ENCODE assay signal across 8 cellular contexts in genomic region chr4:112231779-112232713, GRCh38. TPM values are rescaled to one million over a fixed set of nuclear protein-coding genes. Genes with fewer than 3 reads are reported as not detected.
A peak's percentile ranks its signal among the peaks of the same experiment; 100 is the strongest.
DNase-seq lines count a peak whose midpoint lies in the region; TF ChIP-seq lines count a peak whose summit lies in the region.

Gene AP1AR (plus strand): TSS chr4:112231787. CDS start chr4:112232092, 305 bp downstream.

- H2AFZ ChIP-seq in Loucy (ENCODE audit: low read length) (peak within 1 kb of the TSS; percentile 90), SK-N-SH (ENCODE audit: low read depth) (peak within 1 kb of the TSS; percentile 99), osteoblast (ENCODE audit: low read length) (peak within 1 kb of the TSS; percentile 98)

- DNase-seq in GM04504 (ENCODE audit: low read depth): peak; percentile 44
- peak; percentile 95 for DNase-seq in H7
- peak; percentile 92 for DNase-seq in SK-N-SH
- DNase-seq in activated naive CD4-positive, alpha-beta T cell treated with anti-CD3 and anti-CD28 coated beads, Interleukin-2, amount 50 U/mL, for 16 hours: peak; percentile 73
- DNase-seq in globus pallidus (ENCODE audit: low spot score): peak; percentile 79
- DNase-seq in osteoblast (ENCODE audit: insufficient read length, low spot score, missing footprints): peak; percentile 97
- peak; percentile 85 for DNase-seq in testis

- intact Hi-C loops in testis (cut with DNase I; ENCODE audit: low total_unique reads): loop anchor here (5.0 kb wide), 1 partner anchor 130 kb away; no protein-coding TSS in a partner anchor

- H3K27me3 ChIP-seq in H7 (ENCODE audit: control insufficient read depth, insufficient read depth, low read length) (no peaks in the 10 kb centered on the region), Loucy (ENCODE audit: insufficient read depth, low read length, poor library complexity, severe bottlenecking) (no peaks in the 10 kb centered on the region), SK-N-SH (ENCODE audit: insufficient read depth) (no peaks in the 10 kb centered on the region), osteoblast (ENCODE audit: insufficient read depth, low read length) (no peaks in the 10 kb centered on the region), testis (no peaks in the 10 kb centered on the region)

- H4K20me1 ChIP-seq in Loucy (ENCODE audit: insufficient read depth, low read length, poor library complexity, severe bottlenecking) (peaks cover 29% of the 10 kb centered on the region), SK-N-SH (ENCODE audit: insufficient read depth) (no peaks in the 10 kb centered on the region; the same call in 1 of the 2 replicates), osteoblast (ENCODE audit: insufficient read depth, low read length) (no peaks in the 10 kb centered on the region)

- 0% methylated on average over 4 of the region's 70 CpGs for WGBS in SK-N-SH (ENCODE audit: low lambda C conversion rate)
- WGBS in testis, 2 donors: 0 to 1% methylated on average over 16 to 65 of the region's 70 CpGs

- peak; percentile 23; the same call in 1 of the 2 replicates for TF ChIP-seq RAD21 in SK-N-SH (IDR thresholded peaks at IDR 0.05; ENCODE audit: low read length)

- H3K4me1 ChIP-seq in Loucy (ENCODE audit: insufficient read depth, low read length, poor library complexity, severe bottlenecking): peaks cover 23% of the 10 kb centered on the region
- peaks cover 7 to 9% of the 10 kb centered on the region in 2 experiments; a peak in 3 of 4 replicates for H3K4me1 ChIP-seq in SK-N-SH (ENCODE audit: control insufficient read depth in 1 of 2, insufficient read depth in 2 of 2, low read depth in 1 of 2, low read length in 1 of 2)
- H3K4me1 ChIP-seq in osteoblast (ENCODE audit: insufficient read depth, low read length): peaks cover 20% of the 10 kb centered on the region
- peaks cover 12% of the 10 kb centered on the region for H3K4me1 ChIP-seq in testis

- H3F3A ChIP-seq in Loucy (ENCODE audit: low read depth) (peaks cover 3% of the 10 kb centered on the region; the same call in 1 of the 2 replicates), SK-N-SH (replicated peaks; ENCODE audit: insufficient read depth) (peaks cover 16% of the 10 kb centered on the region)

- CTCF ChIA-PET in SK-N-SH (lab: Yijun Ruan, JAX): interaction anchor here (0.7 to 7.1 kb wide), 15 partner anchors 9 to 531 kb away, joined by 3 to 74 read pairs (median 4); no protein-coding TSS in a partner anchor

- peak within 1 kb of the TSS; percentile 96 to 98 for H3K27ac ChIP-seq in SK-N-SH (ENCODE audit: low read depth in 2 of 2, low read length in 1 of 2)
- H3K27ac ChIP-seq in osteoblast (ENCODE audit: low read depth, low read length): peak within 1 kb of the TSS; percentile 89
- peak within 1 kb of the TSS; percentile 91 to 95 for H3K27ac ChIP-seq in testis

- H3K9ac ChIP-seq in Loucy (ENCODE audit: low read depth, low read length, poor library complexity, severe bottlenecking): peak within 1 kb of the TSS; percentile 79
- H3K9ac ChIP-seq in SK-N-SH: peak within 1 kb of the TSS; percentile 93

- peak within 1 kb of the TSS; percentile 99 for H3K4me3 ChIP-seq in H7 (ENCODE audit: insufficient read depth, low read depth, low read length)
- H3K4me3 ChIP-seq in Loucy (ENCODE audit: low read length, poor library complexity, severe bottlenecking): peak within 1 kb of the TSS; percentile 87
- H3K4me3 ChIP-seq in SK-N-SH (ENCODE audit: low read depth in 2 of 2, low read length in 1 of 2): peak within 1 kb of the TSS; percentile 87 to 97
- peak within 1 kb of the TSS; percentile 97 for H3K4me3 ChIP-seq in osteoblast (ENCODE audit: insufficient read depth, low read length)
- peak within 1 kb of the TSS; percentile 83 for H3K4me3 ChIP-seq in testis

- TF ChIP-seq POLR2A in testis (IDR thresholded peaks at IDR 0.05): no peak

- POLR2A ChIA-PET in SK-N-SH (lab: Yijun Ruan, JAX): interaction anchor here (0.6 kb wide), 2 partner anchors 9 to 97 kb away, joined by 3 read pairs; no protein-coding TSS in a partner anchor

- TF ChIP-seq EP300 in SK-N-SH (IDR thresholded peaks at IDR 0.05; ENCODE audit: borderline replicate concordance in 1 of 2, low read depth in 1 of 2, low read length in 1 of 2): no peak

- peak; percentile 55 for TF ChIP-seq CTCF in Loucy (conservative IDR thresholded peaks at IDR 0.05; ENCODE audit: low read length)
- peak; percentile 49 for TF ChIP-seq CTCF in SK-N-SH (IDR thresholded peaks at IDR 0.05)
- TF ChIP-seq CTCF in osteoblast (IDR thresholded peaks at IDR 0.05; ENCODE audit: extremely low read depth, low read depth, low read length): peak; percentile 29
- TF ChIP-seq CTCF in testis (IDR thresholded peaks at IDR 0.05): peak in 1 of 3 experiments; percentile 24

- H3K4me2 ChIP-seq in Loucy (ENCODE audit: low read depth, low read length, poor library complexity, severe bottlenecking) (peak within 1 kb of the TSS; percentile 90), SK-N-SH (peak within 1 kb of the TSS; percentile 96), osteoblast (ENCODE audit: insufficient read depth, low read length) (peak within 1 kb of the TSS; percentile 96)

- peaks cover 37% of the 10 kb centered on the region for H3K79me2 ChIP-seq in Loucy (ENCODE audit: insufficient read depth, low read length)
- H3K79me2 ChIP-seq in SK-N-SH (ENCODE audit: insufficient read depth): peaks cover 40% of the 10 kb centered on the region
- peaks cover 38% of the 10 kb centered on the region for H3K79me2 ChIP-seq in osteoblast (ENCODE audit: insufficient read depth, low read length)

- H3K9me3 ChIP-seq in Loucy (ENCODE audit: insufficient read depth, low read depth, low read length) (no peaks in the 10 kb centered on the region), SK-N-SH (no peaks in the 10 kb centered on the region), osteoblast (ENCODE audit: low read depth, low read length) (no peaks in the 10 kb centered on the region), testis (no peaks in the 10 kb centered on the region)

- no peaks in the 10 kb centered on the region for H3K9me2 ChIP-seq in Loucy (replicated peaks; ENCODE audit: low read depth, low read length)
- no peaks in the 10 kb centered on the region for H3K9me2 ChIP-seq in SK-N-SH

- H3K36me3 ChIP-seq in H7 (replicated peaks; ENCODE audit: control insufficient read depth, insufficient read depth, low read length) (no peaks in the 10 kb centered on the region), Loucy (ENCODE audit: insufficient read depth, low read length) (no peaks in the 10 kb centered on the region), SK-N-SH (replicated peaks in 1 of 2; ENCODE audit: control insufficient read depth in 1 of 2, insufficient read depth in 2 of 2, low read length in 1 of 2) (no peaks in the 10 kb centered on the region), osteoblast (ENCODE audit: insufficient read depth, low read length) (no peaks in the 10 kb centered on the region), testis (ENCODE audit: low read depth, missing control alignments) (no peaks in the 10 kb centered on the region)

TF ChIP-seq in SK-N-SH, 30 proteins besides CTCF, POLR2A, EP300 and RAD21 (continues in another document):
- TF ChIP-seq TAF1 (IDR thresholded peaks at IDR 0.05; ENCODE audit: borderline replicate concordance, low read depth, low read length) (no peak; the same call in 1 of the 2 replicates), ZBTB33 (IDR thresholded peaks at IDR 0.05; ENCODE audit: borderline replicate concordance, low read depth) (no peak), SIN3A (IDR thresholded peaks at IDR 0.05; ENCODE audit: borderline replicate concordance, low read depth, low read length) (peak; percentile 32; the same call in 1 of the 2 replicates), SMC3 (IDR thresholded peaks at IDR 0.05; ENCODE audit: low read depth, low read length) (peak; percentile 9; the same call in 1 of the 2 replicates), POLR2AphosphoS5 (IDR thresholded peaks at IDR 0.05; ENCODE audit: low read depth, low read length) (peak; percentile 76; the same call in 1 of the 2 replicates), MXI1 (IDR thresholded peaks at IDR 0.05; ENCODE audit: low read depth, low read length) (peak; percentile 82), MAX (IDR thresholded peaks at IDR 0.05; ENCODE audit: low read depth) (peak; percentile 45; the same call in 1 of the 2 replicates), USF1 (IDR thresholded peaks at IDR 0.05; ENCODE audit: borderline replicate concordance, low read depth) (peak; percentile 58; the same call in 1 of the 2 replicates)

RNA-seq across cellular contexts. Expression of gene AP1AR, which starts in this region (rescaled TPM):
- total RNA-seq in H7 (2014; rRNA removed; shearing (Covaris generic)): 24.3 and 25.8 TPM in 2 replicates
- polyA plus RNA-seq in SK-N-SH (2012; rRNA removed) (8.5 and 11.4 TPM in 2 replicates), testis (ENCODE audit: insufficient read depth, low read depth, low replicate concordance) (22.6 TPM)
- polyA plus RNA-seq in SK-N-SH (2012; cell fraction: cytosol; rRNA removed): 11.5 and 16.6 TPM in 2 replicates
- polyA plus RNA-seq in SK-N-SH (2012; cell fraction: nucleus; rRNA removed): 9.7 and 10.1 TPM in 2 replicates
- total RNA-seq in osteoblast (27.7 and 28.2 TPM in 2 replicates), testis (10 to 100 TPM; 24.6 to 29.4 TPM)

Comparison
In these comparisons a context has a peak if more than half of its experiments do, and no peak if none do; other contexts are left out.
1. Peak in every context shown above with its lines: DNase-seq, H3K4me3 ChIP-seq and H3K27ac ChIP-seq.
2. DNase-seq: peak in every context shown above with its lines; median percentile 97 in osteoblast; 95 in H7; 92 in SK-N-SH; 85 in testis; 79 in globus pallidus; 73 in activated naive CD4-positive, alpha-beta T cell treated with anti-CD3 and anti-CD28 coated beads, Interleukin-2, amount 50 U/mL, for 16 hours; 44 in GM04504.